In genomic region chr1:231935856-231936255, GRCh38 we compare ENCODE assay signal across 18 cellular contexts.
"Had no signal": no experiment of that assay in that cellular context is flagged by ENCODE, and none has a peak within 500 bp of the region (broad histone marks: within the 10 kb centered on the region; RNA-seq: fewer than 3 reads in every experiment).

No MANE protein-coding gene starts in this region.

- H3K27ac ChIP-seq: ascending aorta, dorsolateral prefrontal cortex, esophagus muscularis mucosa, lower lobe of right lung, prostate gland, sigmoid colon, suprapubic skin had no signal

- H3K27me3 Mint-ChIP-seq: activated CD4-positive, alpha-beta memory T cell treated with anti-CD3 and anti-CD28 coated beads for 36 hours; naive thymus-derived CD8-positive, alpha-beta T cell had no signal

- DNase-seq: activated CD4-positive, alpha-beta memory T cell treated with anti-CD3 and anti-CD28 coated beads for 36 hours; activated CD8-positive, alpha-beta memory T cell treated with anti-CD3 and anti-CD28 coated beads, Interleukin-2, amount 50 U/mL, for 4 hours; activated naive CD4-positive, alpha-beta T cell; dorsolateral prefrontal cortex; foreskin fibroblast; immature natural killer cell; lower lobe of right lung; naive thymus-derived CD8-positive, alpha-beta T cell; occipital lobe; sigmoid colon; stimulated activated CD4-positive, alpha-beta T cell treated with anti-CD3 and anti-CD28 coated beads, Interleukin-12 subunit alpha, Interleukin-12 subunit beta, amount 100 ng/mL, for 4 hours; stimulated activated naive CD8-positive, alpha-beta T cell treated with anti-CD3 and anti-CD28 coated beads, Interleukin-15, Interleukin-2, amounts not matched to agents 100 U/mL and 50 U/mL, for 24 hours; T1000 had no signal

- H3K9me3 Mint-ChIP-seq: naive thymus-derived CD8-positive, alpha-beta T cell; type B pancreatic cell had no signal

- H3K9me3 ChIP-seq: prostate gland, suprapubic skin had no signal

- H3K36me3 ChIP-seq: ascending aorta, esophagus muscularis mucosa, lower lobe of right lung, prostate gland, sigmoid colon, suprapubic skin had no signal

- ATAC-seq: lower lobe of right lung; naive thymus-derived CD8-positive, alpha-beta T cell; stimulated activated naive CD8-positive, alpha-beta T cell treated with anti-CD3 and anti-CD28 coated beads, Interleukin-15, Interleukin-2, amounts not matched to agents 100 U/mL and 50 U/mL, for 24 hours had no signal

- H3K4me3 Mint-ChIP-seq: activated CD4-positive, alpha-beta memory T cell treated with anti-CD3 and anti-CD28 coated beads for 36 hours; immature natural killer cell; type B pancreatic cell had no signal

- H3K27ac Mint-ChIP-seq: activated CD4-positive, alpha-beta memory T cell treated with anti-CD3 and anti-CD28 coated beads for 36 hours; immature natural killer cell; type B pancreatic cell had no signal

- H3K36me3 Mint-ChIP-seq: activated CD4-positive, alpha-beta memory T cell treated with anti-CD3 and anti-CD28 coated beads for 36 hours; type B pancreatic cell had no signal

- H3K27me3 ChIP-seq: ascending aorta, esophagus muscularis mucosa, sigmoid colon, suprapubic skin had no signal

- H3K4me3 ChIP-seq: ascending aorta, dorsolateral prefrontal cortex, esophagus muscularis mucosa, lower lobe of right lung, prostate gland, sigmoid colon, suprapubic skin had no signal
